In genomic region chr5:52995914-52996313, GRCh38 we compare ENCODE assay signal across 1 cellular context.
TF ChIP-seq lines count a peak whose summit lies in the region.

No MANE protein-coding gene starts in this region.

TF ChIP-seq in IMR-90, 13 proteins besides CTCF, POLR2A, EP300 and RAD21 (continued from another document):
- TF ChIP-seq BHLHE40 (IDR thresholded peaks at IDR 0.05; ENCODE audit: low read depth, low read length) (no peak), MXI1 (IDR thresholded peaks at IDR 0.05; ENCODE audit: borderline replicate concordance, low read depth, low read length) (no peak), CEBPB (IDR thresholded peaks at IDR 0.05; ENCODE audit: low read depth, low read length) (no peak), RCOR1 (IDR thresholded peaks at IDR 0.05; ENCODE audit: insufficient replicate concordance, low read length) (no peak), NFE2L2 (IDR thresholded peaks at IDR 0.05; ENCODE audit: low read depth, low read length) (no peak), CHD1 (IDR thresholded peaks at IDR 0.05; ENCODE audit: low read depth, low read length) (no peak)
